Comparison of ENCODE assay signal across 2 cellular contexts in the genomic region with DNA sequence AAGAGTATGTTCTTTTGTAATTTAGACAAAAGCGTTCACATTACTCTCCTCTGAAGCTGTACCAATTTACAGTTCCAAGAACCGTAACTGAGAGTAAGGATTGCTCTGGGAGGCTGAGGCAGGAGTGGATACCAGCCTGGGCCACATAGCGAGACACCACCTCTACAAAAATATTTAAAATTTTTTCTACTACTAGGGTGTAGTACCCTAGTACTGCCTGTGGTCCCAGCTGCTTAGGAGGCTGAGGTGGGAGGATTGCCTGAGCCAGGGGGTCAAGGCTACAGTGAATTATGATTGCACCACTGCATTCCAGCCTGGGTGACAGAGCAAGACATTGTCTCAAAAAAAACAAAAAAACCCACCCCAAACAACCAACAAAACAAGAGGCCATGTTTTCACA.
TF ChIP-seq lines count a peak whose summit lies in the region.

No MANE protein-coding gene starts in this region.

TF ChIP-seq in A549, 52 proteins besides CTCF, POLR2A, EP300 and RAD21 (continued from another document):
- TF ChIP-seq, protein P1, sequence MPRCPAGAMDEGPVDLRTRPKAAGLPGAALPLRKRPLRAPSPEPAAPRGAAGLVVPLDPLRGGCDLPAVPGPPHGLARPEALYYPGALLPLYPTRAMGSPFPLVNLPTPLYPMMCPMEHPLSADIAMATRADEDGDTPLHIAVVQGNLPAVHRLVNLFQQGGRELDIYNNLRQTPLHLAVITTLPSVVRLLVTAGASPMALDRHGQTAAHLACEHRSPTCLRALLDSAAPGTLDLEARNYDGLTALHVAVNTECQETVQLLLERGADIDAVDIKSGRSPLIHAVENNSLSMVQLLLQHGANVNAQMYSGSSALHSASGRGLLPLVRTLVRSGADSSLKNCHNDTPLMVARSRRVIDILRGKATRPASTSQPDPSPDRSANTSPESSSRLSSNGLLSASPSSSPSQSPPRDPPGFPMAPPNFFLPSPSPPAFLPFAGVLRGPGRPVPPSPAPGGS (IDR thresholded peaks at IDR 0.05): no peak
- no peak for TF ChIP-seq EHF (CRISPR knock-in tag; IDR thresholded peaks at IDR 0.05)
- no peak for TF ChIP-seq HOXA7 (CRISPR knock-in tag; IDR thresholded peaks at IDR 0.05)
- TF ChIP-seq MAZ (IDR thresholded peaks at IDR 0.05; ENCODE audit: borderline replicate concordance, low read depth, low read length): no peak
- TF ChIP-seq BHLHE40 (IDR thresholded peaks at IDR 0.05; ENCODE audit: low read depth, low read length): no peak
- no peak for TF ChIP-seq HEYL (CRISPR knock-in tag; IDR thresholded peaks at IDR 0.05)
- TF ChIP-seq RFX5 (IDR thresholded peaks at IDR 0.05): no peak
- no peak for TF ChIP-seq MAFK (IDR thresholded peaks at IDR 0.05; ENCODE audit: partially characterized antibody)
- no peak for TF ChIP-seq JUN (IDR thresholded peaks at IDR 0.05)
- no peak for TF ChIP-seq FOSB (CRISPR knock-in tag; IDR thresholded peaks at IDR 0.05)
- TF ChIP-seq ZNF302 (CRISPR knock-in tag; IDR thresholded peaks at IDR 0.05): no peak
- no peak for TF ChIP-seq TP53 (CRISPR knock-in tag; IDR thresholded peaks at IDR 0.05)
- TF ChIP-seq HOXB5 (CRISPR knock-in tag; IDR thresholded peaks at IDR 0.05): no peak
TF ChIP-seq in A549: peak in this region for 0.

TF ChIP-seq in HCT116, 20 proteins besides CTCF, POLR2A, EP300 and RAD21 (continued from another document):
- TF ChIP-seq CBX3 (IDR thresholded peaks at IDR 0.05; ENCODE audit: low read depth) (no peak), EZH2 (IDR thresholded peaks at IDR 0.05) (no peak), ELF1 (IDR thresholded peaks at IDR 0.05; ENCODE audit: borderline replicate concordance, low read depth) (no peak), ZFX (IDR thresholded peaks at IDR 0.05) (no peak), SP1 (IDR thresholded peaks at IDR 0.05; ENCODE audit: low read depth) (no peak), EGR1 (IDR thresholded peaks at IDR 0.05; ENCODE audit: low read depth) (no peak)
- TF ChIP-seq, protein P2, sequence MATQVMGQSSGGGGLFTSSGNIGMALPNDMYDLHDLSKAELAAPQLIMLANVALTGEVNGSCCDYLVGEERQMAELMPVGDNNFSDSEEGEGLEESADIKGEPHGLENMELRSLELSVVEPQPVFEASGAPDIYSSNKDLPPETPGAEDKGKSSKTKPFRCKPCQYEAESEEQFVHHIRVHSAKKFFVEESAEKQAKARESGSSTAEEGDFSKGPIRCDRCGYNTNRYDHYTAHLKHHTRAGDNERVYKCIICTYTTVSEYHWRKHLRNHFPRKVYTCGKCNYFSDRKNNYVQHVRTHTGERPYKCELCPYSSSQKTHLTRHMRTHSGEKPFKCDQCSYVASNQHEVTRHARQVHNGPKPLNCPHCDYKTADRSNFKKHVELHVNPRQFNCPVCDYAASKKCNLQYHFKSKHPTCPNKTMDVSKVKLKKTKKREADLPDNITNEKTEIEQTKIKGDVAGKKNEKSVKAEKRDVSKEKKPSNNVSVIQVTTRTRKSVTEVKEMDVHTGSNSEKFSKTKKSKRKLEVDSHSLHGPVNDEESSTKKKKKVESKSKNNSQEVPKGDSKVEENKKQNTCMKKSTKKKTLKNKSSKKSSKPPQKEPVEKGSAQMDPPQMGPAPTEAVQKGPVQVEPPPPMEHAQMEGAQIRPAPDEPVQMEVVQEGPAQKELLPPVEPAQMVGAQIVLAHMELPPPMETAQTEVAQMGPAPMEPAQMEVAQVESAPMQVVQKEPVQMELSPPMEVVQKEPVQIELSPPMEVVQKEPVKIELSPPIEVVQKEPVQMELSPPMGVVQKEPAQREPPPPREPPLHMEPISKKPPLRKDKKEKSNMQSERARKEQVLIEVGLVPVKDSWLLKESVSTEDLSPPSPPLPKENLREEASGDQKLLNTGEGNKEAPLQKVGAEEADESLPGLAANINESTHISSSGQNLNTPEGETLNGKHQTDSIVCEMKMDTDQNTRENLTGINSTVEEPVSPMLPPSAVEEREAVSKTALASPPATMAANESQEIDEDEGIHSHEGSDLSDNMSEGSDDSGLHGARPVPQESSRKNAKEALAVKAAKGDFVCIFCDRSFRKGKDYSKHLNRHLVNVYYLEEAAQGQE (IDR thresholded peaks at IDR 0.05; ENCODE audit: low read depth): no peak
- TF ChIP-seq, protein P3, sequence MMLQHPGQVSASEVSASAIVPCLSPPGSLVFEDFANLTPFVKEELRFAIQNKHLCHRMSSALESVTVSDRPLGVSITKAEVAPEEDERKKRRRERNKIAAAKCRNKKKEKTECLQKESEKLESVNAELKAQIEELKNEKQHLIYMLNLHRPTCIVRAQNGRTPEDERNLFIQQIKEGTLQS (IDR thresholded peaks at IDR 0.05): no peak
- TF ChIP-seq, protein P4, sequence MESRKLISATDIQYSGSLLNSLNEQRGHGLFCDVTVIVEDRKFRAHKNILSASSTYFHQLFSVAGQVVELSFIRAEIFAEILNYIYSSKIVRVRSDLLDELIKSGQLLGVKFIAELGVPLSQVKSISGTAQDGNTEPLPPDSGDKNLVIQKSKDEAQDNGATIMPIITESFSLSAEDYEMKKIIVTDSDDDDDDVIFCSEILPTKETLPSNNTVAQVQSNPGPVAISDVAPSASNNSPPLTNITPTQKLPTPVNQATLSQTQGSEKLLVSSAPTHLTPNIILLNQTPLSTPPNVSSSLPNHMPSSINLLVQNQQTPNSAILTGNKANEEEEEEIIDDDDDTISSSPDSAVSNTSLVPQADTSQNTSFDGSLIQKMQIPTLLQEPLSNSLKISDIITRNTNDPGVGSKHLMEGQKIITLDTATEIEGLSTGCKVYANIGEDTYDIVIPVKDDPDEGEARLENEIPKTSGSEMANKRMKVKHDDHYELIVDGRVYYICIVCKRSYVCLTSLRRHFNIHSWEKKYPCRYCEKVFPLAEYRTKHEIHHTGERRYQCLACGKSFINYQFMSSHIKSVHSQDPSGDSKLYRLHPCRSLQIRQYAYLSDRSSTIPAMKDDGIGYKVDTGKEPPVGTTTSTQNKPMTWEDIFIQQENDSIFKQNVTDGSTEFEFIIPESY (IDR thresholded peaks at IDR 0.05; ENCODE audit: extremely low read depth, insufficient replicate concordance, low read length): no peak
